ENCODE assay signal across 1 cellular context in genomic region chr3:14392803-14393319, GRCh38.
TF ChIP-seq lines count a peak whose summit lies in the region.

No MANE protein-coding gene starts in this region.

TF ChIP-seq in IMR-90, 13 proteins besides CTCF, POLR2A, EP300 and RAD21:
- TF ChIP-seq MAZ (IDR thresholded peaks at IDR 0.05; ENCODE audit: borderline replicate concordance, low read depth, low read length) (no peak), SMC3 (IDR thresholded peaks at IDR 0.05; ENCODE audit: low read depth, low read length) (no peak), USF2 (IDR thresholded peaks at IDR 0.05; ENCODE audit: low read depth, low read length) (no peak), MAFK (IDR thresholded peaks at IDR 0.05; ENCODE audit: low read depth, low read length) (no peak), FOS (IDR thresholded peaks at IDR 0.05; ENCODE audit: low read depth, low read length) (no peak), BHLHE40 (IDR thresholded peaks at IDR 0.05; ENCODE audit: low read depth, low read length) (no peak), RFX5 (IDR thresholded peaks at IDR 0.05; ENCODE audit: low read depth, low read length) (no peak), NFE2L2 (IDR thresholded peaks at IDR 0.05; ENCODE audit: low read depth, low read length) (no peak), RCOR1 (IDR thresholded peaks at IDR 0.05; ENCODE audit: insufficient replicate concordance, low read length) (no peak), CHD1 (IDR thresholded peaks at IDR 0.05; ENCODE audit: low read depth, low read length) (no peak), ELK1 (IDR thresholded peaks at IDR 0.05; ENCODE audit: borderline replicate concordance, low read depth, low read length) (no peak), MXI1 (IDR thresholded peaks at IDR 0.05; ENCODE audit: borderline replicate concordance, low read depth, low read length) (no peak), CEBPB (IDR thresholded peaks at IDR 0.05; ENCODE audit: low read depth, low read length) (no peak)
